In genomic region chr10:44933117-44933450, GRCh38 we compare ENCODE assay signal across 1 cellular context.
TF ChIP-seq lines count a peak whose summit lies in the region.

No MANE protein-coding gene starts in this region.

TF ChIP-seq in IMR-90, 13 proteins besides CTCF, POLR2A, EP300 and RAD21:
- TF ChIP-seq RCOR1 (IDR thresholded peaks at IDR 0.05; ENCODE audit: insufficient replicate concordance, low read length) (no peak), CEBPB (IDR thresholded peaks at IDR 0.05; ENCODE audit: low read depth, low read length) (no peak), MXI1 (IDR thresholded peaks at IDR 0.05; ENCODE audit: borderline replicate concordance, low read depth, low read length) (no peak), USF2 (IDR thresholded peaks at IDR 0.05; ENCODE audit: low read depth, low read length) (no peak), CHD1 (IDR thresholded peaks at IDR 0.05; ENCODE audit: low read depth, low read length) (no peak), MAZ (IDR thresholded peaks at IDR 0.05; ENCODE audit: borderline replicate concordance, low read depth, low read length) (no peak), MAFK (IDR thresholded peaks at IDR 0.05; ENCODE audit: low read depth, low read length) (no peak), ELK1 (IDR thresholded peaks at IDR 0.05; ENCODE audit: borderline replicate concordance, low read depth, low read length) (no peak), RFX5 (IDR thresholded peaks at IDR 0.05; ENCODE audit: low read depth, low read length) (no peak), FOS (IDR thresholded peaks at IDR 0.05; ENCODE audit: low read depth, low read length) (no peak), BHLHE40 (IDR thresholded peaks at IDR 0.05; ENCODE audit: low read depth, low read length) (no peak)
